ENCODE assay signal across 10 cellular contexts in the genomic region with DNA sequence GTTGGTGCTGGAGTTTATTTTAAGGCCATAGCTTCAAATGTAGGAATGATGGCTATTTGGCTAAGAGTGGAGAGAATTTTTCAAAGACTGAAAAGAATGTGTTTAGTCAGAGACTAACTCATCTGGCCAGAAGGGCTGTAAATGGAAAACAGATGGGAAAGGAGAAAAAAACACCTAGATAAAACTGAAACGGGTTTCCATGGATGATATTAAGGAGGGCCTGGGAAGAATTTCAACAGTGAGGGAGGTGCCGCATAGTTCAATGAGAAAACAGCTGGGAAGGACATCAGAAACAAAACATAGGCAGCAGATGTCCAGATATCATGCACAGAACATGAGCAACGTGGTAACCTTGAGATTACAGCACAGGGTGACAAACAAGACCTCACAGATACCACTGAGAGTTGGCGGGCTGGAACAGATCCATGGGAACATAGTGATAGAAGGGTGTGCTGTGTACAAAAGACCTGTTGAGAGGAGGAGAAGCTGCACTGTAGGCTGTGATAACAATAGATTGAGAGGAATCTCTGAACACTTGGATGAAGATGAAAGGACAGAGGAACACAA. TPM values are rescaled to one million over a fixed set of nuclear protein-coding genes. Genes with fewer than 3 reads are reported as not detected.
DNase-seq lines count a peak whose midpoint lies in the region; ATAC-seq lines count a peak whose summit lies in the region.
"Had no signal": no experiment of that assay in that cellular context is flagged by ENCODE, and none has a peak within 500 bp of the region (broad histone marks: within the 10 kb centered on the region; RNA-seq: fewer than 3 reads in every experiment).

No MANE protein-coding gene starts in this region.

- no peaks in the 10 kb centered on the region for H3K9me3 ChIP-seq in trophoblast cell (ENCODE audit: insufficient read depth, low read depth, low read length)

- H3K18ac ChIP-seq in trophoblast cell (ENCODE audit: low read length): no peak overlapping the region

- peak overlapping the region; percentile 70 for H2BK5ac ChIP-seq in trophoblast cell (ENCODE audit: low read depth, low read length, poor library complexity)

- H3K9ac ChIP-seq in trophoblast cell (ENCODE audit: low read length): no peak overlapping the region

- peak overlapping the region; percentile 11 for H4K91ac ChIP-seq in trophoblast cell (ENCODE audit: low read depth, low read length)

- H2BK120ac ChIP-seq in trophoblast cell (ENCODE audit: insufficient read depth, low read length, poor library complexity): peak overlapping the region; percentile 1

- H3K4me1 ChIP-seq in trophoblast cell (ENCODE audit: control insufficient read depth in 1 of 2, insufficient read depth in 2 of 2, low read length in 2 of 2): peaks cover 9 to 17% of the 10 kb centered on the region in 2 experiments

- H3K79me1 ChIP-seq in trophoblast cell (ENCODE audit: low read length): peaks cover 34% of the 10 kb centered on the region

- H3K27ac ChIP-seq in trophoblast cell (ENCODE audit: low read depth, low read length): peak overlapping the region; percentile 41

- peak overlapping the region; percentile 39 for H2AFZ ChIP-seq in trophoblast cell (ENCODE audit: insufficient read depth, low read length, poor library complexity)

- no peaks in the 10 kb centered on the region for H3K36me3 ChIP-seq in trophoblast cell (ENCODE audit: control insufficient read depth in 1 of 2, insufficient read depth in 2 of 2, low read length in 2 of 2)

- H3K23ac ChIP-seq in trophoblast cell (ENCODE audit: low read length): no peak overlapping the region

- peak overlapping the region; percentile 36 for H4K8ac ChIP-seq in trophoblast cell (ENCODE audit: low read depth, low read length)

- H3K4me2 ChIP-seq in trophoblast cell (ENCODE audit: low read length): no peak overlapping the region

- DNase-seq in DMS 273 (lab: John Stamatoyannopoulos, UW; ENCODE audit: unreplicated experiment) (peak; percentile 76), NCI-H510A treated with DMSO at 0.1 percent for 48 hours (lab: John Stamatoyannopoulos, UW) (peak; percentile 20), fibroblast of peridontal ligament (ENCODE audit: extremely low read depth) (peak; percentile 96), trophoblast cell (peak; percentile 54 to 88), COR-L47 (lab: John Stamatoyannopoulos, UW) (no peak), RKO (ENCODE audit: low spot score) (no peak)
- DNase-seq: activated CD8-positive, alpha-beta memory T cell treated with anti-CD3 and anti-CD28 coated beads, Interleukin-2, amount 50 U/mL, for 48 hours; NCI-H187 had no signal

- no peak overlapping the region for H4K12ac ChIP-seq in trophoblast cell (ENCODE audit: low read depth, low read length)

- no peak overlapping the region for H2AK5ac ChIP-seq in trophoblast cell (ENCODE audit: low read length)

- H3K27me3 ChIP-seq in trophoblast cell (ENCODE audit: insufficient read depth, low read length): no peaks in the 10 kb centered on the region

- H2BK12ac ChIP-seq in trophoblast cell (ENCODE audit: low read length): peak overlapping the region; percentile 0

- no peak overlapping the region for H3K4ac ChIP-seq in trophoblast cell (ENCODE audit: low read depth, low read length)

- no peak overlapping the region for H3K4me3 ChIP-seq in trophoblast cell (ENCODE audit: low read depth, low read length)

- ATAC-seq in HG02970 (IDR thresholded peaks at IDR 0.05; ENCODE audit: low FRiP score, unreplicated experiment): no peak
- no peak for ATAC-seq in HG03521 (IDR thresholded peaks at IDR 0.05; ENCODE audit: unreplicated experiment)

- peaks cover 3% of the 10 kb centered on the region for H3K79me2 ChIP-seq in trophoblast cell (ENCODE audit: control insufficient read depth, insufficient read depth, low read length, poor library complexity)

- H3K14ac ChIP-seq in trophoblast cell (ENCODE audit: low read length): no peak overlapping the region

- WGBS in trophoblast cell (ENCODE audit: extremely low coverage, insufficient coverage, insufficient read length): no CpG with 5 or more reads among the region's 4 CpGs

RNA-seq across cellular contexts. Expression of a gene that starts 31.2 kb away (rescaled TPM):
- 272 and 284 TPM in 2 replicates for polyA plus RNA-seq in trophoblast cell (2013)

Comparison
In these comparisons a context has a peak if more than half of its experiments do, and no peak if none do; other contexts are left out.
1. DNase-seq: peak in DMS 273 (single experiment), NCI-H510A treated with DMSO at 0.1 percent for 48 hours (single experiment), fibroblast of peridontal ligament (single experiment) and trophoblast cell (2 of 2); none in COR-L47 (single experiment) and RKO (single experiment).